In the genomic region with DNA sequence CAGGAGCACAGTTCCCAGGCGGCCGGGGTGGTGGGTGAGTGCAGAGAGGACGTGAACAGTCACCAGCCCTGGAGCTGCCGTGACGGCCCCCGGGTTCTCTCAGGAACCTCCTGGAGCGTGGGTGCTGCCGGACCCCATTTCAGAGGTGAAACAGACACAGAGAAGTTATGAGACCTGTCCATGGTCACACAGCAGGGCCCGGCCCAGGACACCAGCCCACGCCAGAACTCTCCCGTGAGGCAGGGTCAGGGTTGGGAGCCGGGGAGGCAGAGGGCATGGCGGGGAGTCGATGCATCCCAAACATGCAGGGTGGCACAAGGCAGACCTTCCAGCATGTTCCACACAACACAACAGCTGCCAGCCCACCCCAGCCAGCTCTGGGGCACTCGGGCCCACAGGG, we compare ENCODE assay signal across 22 cellular contexts. TPM values are rescaled to one million over a fixed set of nuclear protein-coding genes. Genes with fewer than 3 reads are reported as not detected.
"Had no signal": no experiment of that assay in that cellular context is flagged by ENCODE, and none has a peak within 500 bp of the region (broad histone marks: within the 10 kb centered on the region; RNA-seq: fewer than 3 reads in every experiment).

No MANE protein-coding gene starts in this region.

- H3K27ac ChIP-seq: esophagus squamous epithelium had no signal

- H3K9me3 Mint-ChIP-seq: activated CD8-positive, alpha-beta T cell treated with anti-CD3 and anti-CD28 coated beads for 36 hours; activated naive CD4-positive, alpha-beta T cell treated with anti-CD3 and anti-CD28 coated beads for 36 hours; activated T-cell treated with anti-CD3 and anti-CD28 coated beads, Interleukin-2, amount 50 U/mL, for 24 hours; activated T-helper 2 cell treated with anti-CD3 and anti-CD28 coated beads, Interferon-gamma antibody, Interleukin-2, Interleukin-4, amounts not matched to agents 10 μg/mL and 5 μg/mL and 100 μg/mL, durations not matched to agents 14 hours and 24 hours and 36 hours; effector memory CD8-positive, alpha-beta T cell; nephron; stimulated activated naive CD8-positive, alpha-beta T cell treated with anti-CD3 and anti-CD28 coated beads, Interleukin-15, amount 100 ng/mL, for 72 hours; type B pancreatic cell had no signal

- ATAC-seq: activated CD8-positive, alpha-beta T cell treated with anti-CD3 and anti-CD28 coated beads for 36 hours; effector memory CD8-positive, alpha-beta T cell; stimulated activated naive CD8-positive, alpha-beta T cell treated with anti-CD3 and anti-CD28 coated beads, Interleukin-15, amount 100 ng/mL, for 72 hours had no signal

- H3K4me3 ChIP-seq: esophagus squamous epithelium, lung, testis had no signal

- DNase-seq: activated CD4-positive, alpha-beta T cell treated with anti-CD3 and anti-CD28 coated beads for 48 hours; activated CD4-positive, CD25-positive, alpha-beta regulatory T cell; activated CD8-positive, alpha-beta T cell treated with anti-CD3 and anti-CD28 coated beads for 36 hours; activated naive CD4-positive, alpha-beta T cell treated with anti-CD3 and anti-CD28 coated beads for 36 hours; activated T-cell treated with anti-CD3 and anti-CD28 coated beads, Interleukin-2, amount 50 U/mL, for 24 hours; effector memory CD8-positive, alpha-beta T cell; esophagus squamous epithelium; heart right ventricle; stimulated activated CD4-positive, alpha-beta T cell treated with anti-CD3 and anti-CD28 coated beads, Interleukin-2, amount 100 ng/mL, for 48 hours; stimulated activated naive CD8-positive, alpha-beta T cell treated with anti-CD3 and anti-CD28 coated beads, Interleukin-15, amount 100 ng/mL, for 72 hours; T-helper 9 cell; testis had no signal

- H3K36me3 ChIP-seq: esophagus squamous epithelium, heart right ventricle had no signal

- H3K27me3 ChIP-seq: testis had no signal

- H3K27me3 Mint-ChIP-seq: progenitor cell of endocrine pancreas, type B pancreatic cell had no signal

- H3K36me3 Mint-ChIP-seq: type B pancreatic cell had no signal

- H3K4me3 Mint-ChIP-seq: activated CD8-positive, alpha-beta T cell treated with anti-CD3 and anti-CD28 coated beads for 36 hours; activated naive CD4-positive, alpha-beta T cell treated with anti-CD3 and anti-CD28 coated beads for 36 hours; activated T-cell treated with anti-CD3 and anti-CD28 coated beads, Interleukin-2, amount 50 U/mL, for 24 hours; nephron; type B pancreatic cell had no signal

- H3K9me3 ChIP-seq: esophagus squamous epithelium, heart right ventricle, testis had no signal

- H3K27ac Mint-ChIP-seq: activated CD8-positive, alpha-beta T cell treated with anti-CD3 and anti-CD28 coated beads for 36 hours; activated naive CD4-positive, alpha-beta T cell treated with anti-CD3 and anti-CD28 coated beads for 36 hours; activated T-cell treated with anti-CD3 and anti-CD28 coated beads, Interleukin-2, amount 50 U/mL, for 24 hours; activated T-helper 2 cell treated with anti-CD3 and anti-CD28 coated beads, Interferon-gamma antibody, Interleukin-2, Interleukin-4, amounts not matched to agents 10 μg/mL and 5 μg/mL and 100 μg/mL, durations not matched to agents 14 hours and 24 hours and 36 hours; effector memory CD8-positive, alpha-beta T cell; nephron; progenitor cell of endocrine pancreas; type B pancreatic cell had no signal

RNA-seq across cellular contexts. Expression of gene PVALEF, which starts 3.8 kb away (rescaled TPM):
- total RNA-seq: activated CD8-positive, alpha-beta T cell treated with anti-CD3 and anti-CD28 coated beads for 36 hours; activated naive CD4-positive, alpha-beta T cell treated with anti-CD3 and anti-CD28 coated beads for 36 hours; activated T-helper 2 cell treated with anti-CD3 and anti-CD28 coated beads, Interferon-gamma antibody, Interleukin-2, Interleukin-4, amounts not matched to agents 10 μg/mL and 5 μg/mL and 100 μg/mL, durations not matched to agents 14 hours and 24 hours and 36 hours; chondrocyte; dermis blood vessel endothelial cell; esophagus squamous epithelium; heart right ventricle; lung; osteoblast; progenitor cell of endocrine pancreas; skeletal muscle tissue; testis had no signal
- polyA plus RNA-seq: adipose tissue, heart right ventricle, lung had no signal
